Comparison of ENCODE assay signal across 9 cellular contexts in genomic region chr9:20477940-20478620, GRCh38.
DNase-seq lines count a peak whose midpoint lies in the region; ATAC-seq, FAIRE-seq and TF ChIP-seq lines count a peak whose summit lies in the region.
"Had no signal": no experiment of that assay in that cellular context is flagged by ENCODE, and none has a peak within 500 bp of the region (broad histone marks: within the 10 kb centered on the region; RNA-seq: fewer than 3 reads in every experiment).

No MANE protein-coding gene starts in this region.

- H3K4me1 ChIP-seq in GM23338 (ENCODE audit: insufficient read depth) (peaks cover 40% of the 10 kb centered on the region), mesenchymal stem cell (ENCODE audit: control insufficient read depth, insufficient read depth, low read depth, low read length) (peaks cover 1% of the 10 kb centered on the region)

- H3K9me2 ChIP-seq in GM23338 (ENCODE audit: insufficient read depth) = no peaks in the 10 kb centered on the region

- no peaks in the 10 kb centered on the region for H3K9me3 ChIP-seq in mesenchymal stem cell (ENCODE audit: control insufficient read depth, low read length)
- H3K9me3 ChIP-seq: Peyer's patch had no signal

- H2BK120ac ChIP-seq in mesenchymal stem cell (ENCODE audit: low read depth, low read length) = no peak overlapping the region

- peaks cover 25% of the 10 kb centered on the region for H3K79me1 ChIP-seq in mesenchymal stem cell (replicated peaks; ENCODE audit: low read length, poor library complexity, severe bottlenecking)

- no peak overlapping the region for H2BK15ac ChIP-seq in mesenchymal stem cell (ENCODE audit: low read depth, poor library complexity, severe bottlenecking)

- no peaks in the 10 kb centered on the region for H3K79me2 ChIP-seq in GM23338 (replicated peaks; ENCODE audit: insufficient read depth)

- no peak overlapping the region for H3K23ac ChIP-seq in mesenchymal stem cell (ENCODE audit: low read length in 2 of 2)

- H4K8ac ChIP-seq in mesenchymal stem cell (ENCODE audit: low read length) = no peak overlapping the region

- no peak overlapping the region for H4K91ac ChIP-seq in mesenchymal stem cell (ENCODE audit: low read length)

- no peak overlapping the region for H2AFZ ChIP-seq in GM23338
- H2AFZ ChIP-seq in mesenchymal stem cell (ENCODE audit: low read depth, low read length) = no peak overlapping the region

- H3K9me3 Mint-ChIP-seq in GM23338 = no peaks in the 10 kb centered on the region
- no peaks in the 10 kb centered on the region for H3K9me3 Mint-ChIP-seq in activated T-helper 17 cell treated with anti-CD3 and anti-CD28 coated beads, Interleukin-2, amount 50 U/mL, for 72 hours

- TF ChIP-seq CTCF in GM23338 (conservative IDR thresholded peaks at IDR 0.05; ENCODE audit: low read depth in 2 of 2) = no peak
- no peak for TF ChIP-seq CTCF in kidney epithelial cell (IDR thresholded peaks at IDR 0.05; ENCODE audit: insufficient read depth, low read length, poor library complexity, severe bottlenecking)

- no peak overlapping the region for H3K9ac ChIP-seq in mesenchymal stem cell (ENCODE audit: low read length)

- H3K27ac ChIP-seq in GM23338 (ENCODE audit: low read depth) (no peak overlapping the region), mesenchymal stem cell (ENCODE audit: low read length, poor library complexity, severe bottlenecking) (no peak overlapping the region)
- H3K27ac ChIP-seq: Peyer's patch had no signal

- no peak overlapping the region for H3K4me3 Mint-ChIP-seq in GM23338
- H3K4me3 Mint-ChIP-seq in activated T-helper 17 cell treated with anti-CD3 and anti-CD28 coated beads, Interleukin-2, amount 50 U/mL, for 72 hours = no peak overlapping the region

- H3K4ac ChIP-seq in mesenchymal stem cell (ENCODE audit: low read depth in 1 of 2, low read length in 2 of 2) = no peak overlapping the region

- no peak overlapping the region for H2BK5ac ChIP-seq in mesenchymal stem cell (ENCODE audit: low read depth, low read length, poor library complexity, severe bottlenecking)

- H3K27ac Mint-ChIP-seq in GM23338 = no peak overlapping the region
- peak overlapping the region; percentile 1 for H3K27ac Mint-ChIP-seq in activated T-helper 17 cell treated with anti-CD3 and anti-CD28 coated beads, Interleukin-2, amount 50 U/mL, for 72 hours

- no peaks in the 10 kb centered on the region for H3K36me3 Mint-ChIP-seq in GM23338 (ENCODE audit: low read depth)
- no peaks in the 10 kb centered on the region for H3K36me3 Mint-ChIP-seq in activated T-helper 17 cell treated with anti-CD3 and anti-CD28 coated beads, Interleukin-2, amount 50 U/mL, for 72 hours (ENCODE audit: low read depth)

- WGBS in mesenchymal stem cell = 96% methylated on average over 6 of the region's 7 CpGs

- peaks cover 2% of the 10 kb centered on the region for H3K27me3 Mint-ChIP-seq in GM23338 (ENCODE audit: insufficient read depth, low read depth, poor library complexity)
- no peaks in the 10 kb centered on the region for H3K27me3 Mint-ChIP-seq in activated T-helper 17 cell treated with anti-CD3 and anti-CD28 coated beads, Interleukin-2, amount 50 U/mL, for 72 hours

- DNase-seq in GM12892 (ENCODE audit: insufficient read length) (no peak), GM23338 (ENCODE audit: low spot score) (peak; percentile 34), kidney epithelial cell (ENCODE audit: low read depth) (peak; percentile 9), NOMO-1 (lab: John Stamatoyannopoulos, UW; ENCODE audit: unreplicated experiment in 2 of 2) (no peak), head of caudate nucleus (no peak), mesenchymal stem cell (no peak)
- DNase-seq: activated gamma-delta T cell, Peyer's patch had no signal

- no peak overlapping the region for H2AK5ac ChIP-seq in mesenchymal stem cell (ENCODE audit: low read length, severe bottlenecking)

- no peak for TF ChIP-seq POLR2A in GM12892 (IDR thresholded peaks at IDR 0.05; ENCODE audit: low read depth, low read length)

- H3K4me3 ChIP-seq in GM23338 (no peak overlapping the region), kidney epithelial cell (ENCODE audit: low read depth, low read length) (no peak overlapping the region), mesenchymal stem cell (ENCODE audit: insufficient read depth in 1 of 2, low read depth in 1 of 2, low read length in 2 of 2) (no peak overlapping the region)
- H3K4me3 ChIP-seq: Peyer's patch had no signal

- H3K27me3 ChIP-seq in GM23338 (ENCODE audit: insufficient read depth) (no peaks in the 10 kb centered on the region), kidney epithelial cell (ENCODE audit: control insufficient read depth, insufficient read depth, low read length) (no peaks in the 10 kb centered on the region), mesenchymal stem cell (ENCODE audit: control insufficient read depth in 1 of 2, insufficient read depth in 1 of 2, low read length in 2 of 2) (no peaks in the 10 kb centered on the region)
- H3K27me3 ChIP-seq: Peyer's patch had no signal

- no peak overlapping the region for H3K18ac ChIP-seq in mesenchymal stem cell (ENCODE audit: low read depth in 1 of 2, low read length in 2 of 2)

- peak; percentile 66 for FAIRE-seq in GM12892 (lab: Jason Lieb, UNC)

- H4K20me1 ChIP-seq in GM23338 (replicated peaks; ENCODE audit: insufficient read depth) = no peaks in the 10 kb centered on the region

- H3K4me2 ChIP-seq in GM23338 (peak overlapping the region; percentile 35), mesenchymal stem cell (ENCODE audit: low read length, poor library complexity, severe bottlenecking) (no peak overlapping the region)

- H3K14ac ChIP-seq in mesenchymal stem cell (ENCODE audit: low read length in 2 of 2) = no peak overlapping the region

- peaks cover 45% of the 10 kb centered on the region for H3K4me1 Mint-ChIP-seq in GM23338
- H3K4me1 Mint-ChIP-seq in activated T-helper 17 cell treated with anti-CD3 and anti-CD28 coated beads, Interleukin-2, amount 50 U/mL, for 72 hours = peaks cover 14% of the 10 kb centered on the region

- H3F3A ChIP-seq in GM23338 (replicated peaks; ENCODE audit: low read depth) = no peaks in the 10 kb centered on the region

- no peak overlapping the region for H2BK12ac ChIP-seq in mesenchymal stem cell (ENCODE audit: low read length in 2 of 2)

- ATAC-seq in GM23338 = peak; percentile 76
- ATAC-seq in activated T-helper 17 cell treated with anti-CD3 and anti-CD28 coated beads, Interleukin-2, amount 50 U/mL, for 72 hours (replicated peaks) = peak; percentile 83

- intact Hi-C loops in head of caudate nucleus (cut with DNase I) = no loop called here

- H3K36me3 ChIP-seq in GM23338 (ENCODE audit: insufficient read depth) (no peaks in the 10 kb centered on the region), kidney epithelial cell (ENCODE audit: control insufficient read depth, insufficient read depth, low read length) (no peaks in the 10 kb centered on the region), mesenchymal stem cell (ENCODE audit: control insufficient read depth in 1 of 2, insufficient read depth in 2 of 2, low read depth in 1 of 2, low read length in 2 of 2) (no peaks in the 10 kb centered on the region)
- H3K36me3 ChIP-seq: Peyer's patch had no signal

TF ChIP-seq in GM23338, 12 proteins besides CTCF, POLR2A, EP300 and RAD21 (continues in another document):
- TF ChIP-seq STAT1 (IDR thresholded peaks at IDR 0.05; ENCODE audit: unreplicated experiment) = no peak
- no peak for TF ChIP-seq POLR2AphosphoS5 (IDR thresholded peaks at IDR 0.05; ENCODE audit: low read depth)
- no peak for TF ChIP-seq CREB1 (CRISPR knock-in tag; IDR thresholded peaks at IDR 0.05; ENCODE audit: low read depth)

Comparison
In these comparisons a context has a peak if more than half of its experiments do, and no peak if none do; other contexts are left out.
1. DNase-seq: peak in GM23338 (single experiment) and kidney epithelial cell (single experiment); none in GM12892 (single experiment), NOMO-1 (0 of 2), head of caudate nucleus (0 of 42) and mesenchymal stem cell (single experiment).